ENCODE assay signal across 27 cellular contexts in the genomic region with DNA sequence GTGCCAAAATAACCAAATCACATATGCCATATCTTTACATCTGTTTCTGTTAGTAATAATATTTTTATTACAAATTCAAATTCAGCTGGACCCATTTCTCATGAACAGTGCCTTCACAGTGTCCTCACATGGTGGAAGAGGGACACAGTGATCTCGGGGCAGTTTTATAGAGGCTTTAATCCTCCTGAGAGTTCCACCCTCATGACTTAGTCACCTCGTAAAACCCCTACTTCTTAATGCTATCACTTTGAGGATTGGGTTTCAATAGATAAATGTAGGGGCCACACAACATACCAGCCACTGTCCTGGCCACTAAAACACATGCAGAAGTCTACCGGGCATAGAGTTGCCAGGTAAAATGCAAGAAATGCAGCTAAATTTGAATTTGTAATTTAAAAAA.
"Had no signal": no experiment of that assay in that cellular context is flagged by ENCODE, and none has a peak within 500 bp of the region (broad histone marks: within the 10 kb centered on the region; RNA-seq: fewer than 3 reads in every experiment).

No MANE protein-coding gene starts in this region.

- H3K4me3 ChIP-seq: hepatocyte, lower lobe of right lung, neural progenitor cell, right atrium auricular region, right lobe of liver, smooth muscle cell, tibial nerve, uterus had no signal

- H2AFZ ChIP-seq: hepatocyte, neural progenitor cell, parathyroid adenoma had no signal

- H3K27ac ChIP-seq: hepatocyte, lower lobe of right lung, neural progenitor cell, neutrophil, parathyroid adenoma, right atrium auricular region, right lobe of liver, tibial nerve, uterus had no signal

- H3K36me3 ChIP-seq: lower lobe of right lung, neural progenitor cell, neutrophil, right atrium auricular region, right lobe of liver, tibial nerve, uterus had no signal

- H3K9ac ChIP-seq: neural progenitor cell, parathyroid adenoma had no signal

- H3K4me1 ChIP-seq: lower lobe of right lung, neural progenitor cell, parathyroid adenoma, right atrium auricular region, right lobe of liver, tibial nerve, uterus had no signal

- DNase-seq: kidney glomerular epithelial cell; left cardiac atrium; lower lobe of right lung; mammary epithelial cell; mesenchymal stem cell; naive B cell; natural killer cell; nephron progenitor cell; occipital lobe; right lobe of liver; stimulated activated CD4-positive, alpha-beta T cell treated with anti-CD3 and anti-CD28 coated beads, Interleukin-1b, Interleukin-23, amount 100 ng/mL, for 48 hours; stimulated activated CD4-positive, alpha-beta T cell treated with anti-CD3 and anti-CD28 coated beads, Interleukin-2, amount 100 ng/mL, for 48 hours; stimulated activated CD4-positive, alpha-beta T cell treated with anti-CD3 and anti-CD28 coated beads, Interleukin-4, amount 100 ng/mL, for 4 hours; stimulated activated CD8-positive, alpha-beta memory T cell treated with anti-CD3 and anti-CD28 coated beads, Interleukin-4, amount 100 ng/mL, for 48 hours; stimulated activated naive CD4-positive, alpha-beta T cell treated with Interleukin-2 at 50 U/mL for 16 hours; stimulated activated naive CD8-positive, alpha-beta T cell treated with anti-CD3 and anti-CD28 coated beads, Interleukin-15, amount 100 ng/mL, for 72 hours; substantia nigra; uterus had no signal

- H3K4me2 ChIP-seq: hepatocyte, neural progenitor cell, smooth muscle cell had no signal

- H3K27me3 ChIP-seq: hepatocyte, neural progenitor cell, neutrophil, right atrium auricular region, right lobe of liver, tibial nerve, uterus had no signal

- ATAC-seq: left cardiac atrium; left lobe of liver; lower lobe of right lung; natural killer cell; right lobe of liver; stimulated activated memory B cell treated with anti-CD40 and anti-IgM and Interleukin-4, amounts not matched to agents 10 μg/mL and 1 μg/mL and 100 μg/mL, for 72 hours; stimulated activated naive CD8-positive, alpha-beta T cell treated with anti-CD3 and anti-CD28 coated beads, Interleukin-15, amount 100 ng/mL, for 72 hours had no signal

- H3K9me3 ChIP-seq: neutrophil, right lobe of liver, uterus had no signal

- H3K79me2 ChIP-seq: hepatocyte, parathyroid adenoma had no signal
